In the genomic region with DNA sequence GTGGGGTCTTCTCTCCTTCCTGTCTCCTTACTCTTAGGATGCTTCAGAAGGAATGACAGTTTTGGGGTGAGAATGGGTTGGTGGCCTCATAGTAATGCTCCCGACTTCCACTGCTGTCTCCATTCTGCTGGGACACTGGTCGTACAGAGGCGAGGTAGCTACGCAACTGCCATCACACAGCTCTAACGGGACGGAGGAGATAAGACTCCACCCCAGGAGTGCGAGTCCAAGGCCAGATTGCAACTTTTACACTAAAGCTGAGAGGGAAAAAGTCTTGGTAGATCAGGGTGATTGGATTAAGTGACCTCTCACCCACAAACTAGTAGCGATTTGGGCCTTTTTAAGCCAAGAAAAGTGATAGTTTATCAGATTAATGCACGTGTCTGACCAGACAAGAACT, we compare ENCODE assay signal across 15 cellular contexts. TPM values are rescaled to one million over a fixed set of nuclear protein-coding genes. Genes with fewer than 3 reads are reported as not detected.
"Had no signal": no experiment of that assay in that cellular context is flagged by ENCODE, and none has a peak within 500 bp of the region (broad histone marks: within the 10 kb centered on the region; RNA-seq: fewer than 3 reads in every experiment).

No MANE protein-coding gene starts in this region.

- H3K27ac ChIP-seq: RWPE1, SJCRH30 had no signal

- ATAC-seq: Panc1, PC-3, SK-N-SH treated with all-trans-retinoic acid at 6 μM for 48 hours had no signal

- H3K36me3 ChIP-seq: MG63, SJCRH30 had no signal

- H3K4me3 ChIP-seq: MG63, SJCRH30 had no signal

- H3K27me3 ChIP-seq: MG63, SJCRH30 had no signal

- H3K9me3 ChIP-seq: MG63, SJCRH30 had no signal

- DNase-seq: Karpas-422, KG1, MG63, NCI-H1694 treated with DMSO at 0.1 percent for 48 hours, NCI-H2171, NCI-H226, NCI-H446, NCI-H524 treated with DMSO at 0.1 percent for 48 hours, PC-3, SHP77 treated with DMSO at 0.1 percent for 48 hours, SJCRH30 had no signal

RNA-seq across cellular contexts. Expression of a gene that starts 1.8 kb away (rescaled TPM):
- total RNA-seq: HT-29, PC-3 had no signal
